In the genomic region with DNA sequence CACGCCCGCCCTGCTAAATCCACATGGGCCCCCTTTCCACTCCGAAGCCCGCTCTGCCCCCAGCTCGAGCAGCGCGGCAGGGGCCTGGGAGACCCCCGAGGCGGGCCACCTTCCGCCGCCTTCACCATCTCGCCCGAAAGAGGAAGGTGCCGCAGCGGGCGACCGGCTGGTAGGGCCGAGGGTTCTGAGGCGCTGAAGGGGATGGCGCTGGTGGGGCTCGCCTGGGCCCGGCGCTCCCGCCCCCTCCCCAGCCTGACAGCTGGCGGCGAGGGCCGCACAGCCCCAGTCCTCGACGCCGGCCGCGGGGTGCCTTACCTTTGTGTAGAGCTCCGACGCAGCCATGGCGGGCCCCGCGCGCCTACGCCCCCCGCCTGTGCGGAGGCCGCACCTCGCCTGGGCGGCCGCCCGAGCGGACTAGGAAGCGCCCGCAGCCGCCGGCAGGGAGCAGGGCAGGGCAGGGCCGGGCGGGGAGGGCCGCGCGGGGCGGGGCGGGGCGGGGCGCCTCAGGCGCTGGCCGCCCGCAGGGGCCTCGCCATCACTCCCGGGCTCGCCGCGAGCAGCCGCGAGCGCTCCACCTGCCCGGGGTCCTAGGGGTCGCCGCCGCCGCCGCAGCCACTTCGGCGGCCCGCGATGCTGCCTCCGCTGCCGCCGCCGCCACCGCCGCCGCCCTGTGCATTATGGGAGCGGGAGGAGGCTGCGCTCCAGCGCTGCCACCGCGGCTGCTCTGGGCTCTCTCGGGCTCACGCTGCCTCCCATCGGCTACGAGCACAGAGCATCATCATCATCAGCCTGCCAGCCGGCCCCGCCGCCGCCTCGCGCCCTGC, we compare ENCODE assay signal across 8 cellular contexts. TPM values are rescaled to one million over a fixed set of nuclear protein-coding genes. Genes with fewer than 3 reads are reported as not detected.
A peak's percentile ranks its signal among the peaks of the same experiment; 100 is the strongest.
DNase-seq lines count a peak whose midpoint lies in the region; ATAC-seq and TF ChIP-seq lines count a peak whose summit lies in the region.

A gene (minus strand): TSS at position 416 of the 824 bp plus-strand sequence. CDS start 74 bp downstream, at position 342.

- peak; percentile 84 to 87 (median 87) for DNase-seq in CD4-positive, alpha-beta memory T cell
- DNase-seq in activated T-cell treated with anti-CD3 and anti-CD28 coated beads for 48 hours (ENCODE audit: low read depth), result peak; percentile 76
- DNase-seq in myocyte (ENCODE audit: low read depth), result peak; percentile 80
- DNase-seq in stimulated activated CD8-positive, alpha-beta memory T cell treated with anti-CD3 and anti-CD28 coated beads, Interleukin-7, amount 100 ng/mL, for 48 hours (ENCODE audit: extremely low read depth in 1 of 2, low read depth in 1 of 2), result peak; percentile 56 to 65

- CTCF ChIA-PET in CD4-positive, alpha-beta memory T cell (lab: Charles Lee; ENCODE audit: partially characterized antibody), result interaction anchor here (1.0 to 2.2 kb wide), 8 partner anchors 9 to 272 kb away, joined by 3 to 6 read pairs (median 3); no protein-coding TSS in a partner anchor

- H3K4me2 ChIP-seq in OCI-LY1 (ENCODE audit: low read length), result peak within 1 kb of the TSS; percentile 98

- peak; percentile 84 for ATAC-seq in GM19328 (IDR thresholded peaks at IDR 0.05; ENCODE audit: unreplicated experiment)
- peak; percentile 81 for ATAC-seq in HG03460 (IDR thresholded peaks at IDR 0.05; ENCODE audit: unreplicated experiment)

- no peaks in the 10 kb centered on the region for H3K27me3 ChIP-seq in CD4-positive, alpha-beta memory T cell (ENCODE audit: insufficient read depth, low read length)
- H3K27me3 ChIP-seq in OCI-LY1 (ENCODE audit: insufficient read depth, low read length) (no peaks in the 10 kb centered on the region), esophagus (ENCODE audit: control insufficient read depth in 1 of 2, insufficient read depth in 2 of 2, low read length in 2 of 2) (peaks cover 0 to 2% of the 10 kb centered on the region in 2 donors)

- H3K9me2 ChIP-seq in OCI-LY1 (ENCODE audit: low read depth, low read length), result no peaks in the 10 kb centered on the region

- H3K9ac ChIP-seq in OCI-LY1 (ENCODE audit: low read length), result peak within 1 kb of the TSS; percentile 83

- H3K36me3 Mint-ChIP-seq in CD4-positive, alpha-beta memory T cell, result peaks cover 0 to 7% of the 10 kb centered on the region in 2 donors

- H3K79me2 ChIP-seq in OCI-LY1 (ENCODE audit: insufficient read depth, low read length), result peaks cover 26% of the 10 kb centered on the region; the same call in 1 of the 2 replicates

- H3K4me1 ChIP-seq in CD4-positive, alpha-beta memory T cell (ENCODE audit: insufficient read depth, low read length), result peaks cover 20% of the 10 kb centered on the region
- H3K4me1 ChIP-seq in OCI-LY1 (ENCODE audit: insufficient read depth, low read length, severe bottlenecking), result peaks cover 22% of the 10 kb centered on the region
- H3K4me1 ChIP-seq in esophagus (ENCODE audit: control insufficient read depth in 2 of 2, insufficient read depth in 2 of 2, low read length in 1 of 2), result peaks cover 0 to 3% of the 10 kb centered on the region in 2 donors

- peak within 1 kb of the TSS; percentile 86 to 97 (median 94) for H3K27ac Mint-ChIP-seq in CD4-positive, alpha-beta memory T cell

- H3K4me3 ChIP-seq in CD4-positive, alpha-beta memory T cell (ENCODE audit: low read length in 2 of 2), result peak within 1 kb of the TSS; percentile 7 to 76
- peak within 1 kb of the TSS; percentile 92 for H3K4me3 ChIP-seq in OCI-LY1 (ENCODE audit: low read depth, low read length, poor library complexity, severe bottlenecking)
- H3K4me3 ChIP-seq in esophagus (ENCODE audit: low read depth in 1 of 2, low read length in 2 of 2), result peak within 1 kb of the TSS; percentile 64 to 70

- H2AFZ ChIP-seq in OCI-LY1 (ENCODE audit: low read length), result peak within 1 kb of the TSS; percentile 10; the same call in 1 of the 2 replicates

- H4K20me1 ChIP-seq in OCI-LY1 (ENCODE audit: insufficient read depth, low read length), result no peaks in the 10 kb centered on the region; the same call in 1 of the 2 replicates

- H3K9me3 ChIP-seq in CD4-positive, alpha-beta memory T cell (ENCODE audit: control insufficient read depth in 1 of 2, low read length in 2 of 2), result no peaks in the 10 kb centered on the region
- H3K9me3 ChIP-seq in OCI-LY1 (ENCODE audit: low read length), result no peaks in the 10 kb centered on the region
- no peaks in the 10 kb centered on the region for H3K9me3 ChIP-seq in esophagus (ENCODE audit: control insufficient read depth in 2 of 2, insufficient read depth in 1 of 2, low read depth in 1 of 2, low read length in 1 of 2)

- POLR2A ChIA-PET in CD4-positive, alpha-beta memory T cell (lab: Charles Lee; ENCODE audit: partially characterized antibody), result interaction anchor here (0.8 to 3.2 kb wide), 31 partner anchors 8 to 791 kb away, joined by 3 to 50 read pairs (median 3); a partner anchor contains a TSS

- no peaks in the 10 kb centered on the region for H3K27me3 Mint-ChIP-seq in CD4-positive, alpha-beta memory T cell

- no peaks in the 10 kb centered on the region for H3K36me3 ChIP-seq in CD4-positive, alpha-beta memory T cell (ENCODE audit: insufficient read depth, low read length)
- H3K36me3 ChIP-seq in OCI-LY1 (ENCODE audit: insufficient read depth, low read length) (no peaks in the 10 kb centered on the region), esophagus (ENCODE audit: control insufficient read depth in 2 of 2, insufficient read depth in 2 of 2, low read length in 1 of 2) (no peaks in the 10 kb centered on the region)

- peak within 1 kb of the TSS; percentile 91 for H3K27ac ChIP-seq in CD4-positive, alpha-beta memory T cell (ENCODE audit: low read depth, low read length)
- H3K27ac ChIP-seq in OCI-LY1 (ENCODE audit: low read depth, low read length, poor library complexity, severe bottlenecking), result peak within 1 kb of the TSS; percentile 51
- peak within 1 kb of the TSS; percentile 73 to 82 for H3K27ac ChIP-seq in esophagus (ENCODE audit: low read depth in 2 of 2, low read length in 1 of 2)

- H3K9me3 Mint-ChIP-seq in CD4-positive, alpha-beta memory T cell, result no peaks in the 10 kb centered on the region

- intact Hi-C loops in CD4-positive, alpha-beta memory T cell (cut with micrococcal nuclease), result loop anchor here (1.0 to 10.0 kb wide), 12 partner anchors 18 to 794 kb away; a partner anchor contains a TSS

- peak within 1 kb of the TSS; percentile 95 to 99 (median 96) for H3K4me3 Mint-ChIP-seq in CD4-positive, alpha-beta memory T cell

- TF ChIP-seq CTCF in OCI-LY1 (IDR thresholded peaks at IDR 0.05; ENCODE audit: low read length), result no peak

- H3F3A ChIP-seq in OCI-LY1 (ENCODE audit: insufficient read depth, low read length), result no peaks in the 10 kb centered on the region

- 0 to 1% methylated on average over 30 to 103 of the region's 103 CpGs for WGBS in esophagus, 2 donors

- peaks cover 34 to 41% (median 36%) of the 10 kb centered on the region in 4 donors for H3K4me1 Mint-ChIP-seq in CD4-positive, alpha-beta memory T cell

RNA-seq across cellular contexts. Expression of the gene that starts here (rescaled TPM):
- 10 to 100 TPM; 36.6 to 43.9 TPM for total RNA-seq in CD4-positive, alpha-beta memory T cell
- polyA plus RNA-seq in CD4-positive, alpha-beta memory T cell, result 10 to 100 TPM in 1 of 2 donors, 1 to 10 TPM in 1; 3.6 to 14.5 TPM
- 1 to 10 TPM; 1.6 to 1.9 TPM for polyA plus RNA-seq in esophagus
- 27.0 and 30.1 TPM in 2 replicates for total RNA-seq in myocyte
- polyA plus RNA-seq in myocyte (2012), result 13.9 TPM

Comparison
In these comparisons a context has a peak if more than half of its experiments do, and no peak if none do; other contexts are left out.
1. Peak in every context shown above with its lines: DNase-seq, ATAC-seq, H3K4me3 ChIP-seq and H3K27ac ChIP-seq.
2. H3K4me3 ChIP-seq: peak in every context shown above with its lines; median percentile 92 in OCI-LY1; 67 in esophagus; 42 in CD4-positive, alpha-beta memory T cell.